Comparison of ENCODE assay signal across 1 cellular context in genomic region chr9:899440-900184, GRCh38.
TF ChIP-seq lines count a peak whose summit lies in the region.

No MANE protein-coding gene starts in this region.

TF ChIP-seq in GM12878, 131 proteins besides CTCF, POLR2A, EP300 and RAD21 (continued from another document and continues in another):
- TF ChIP-seq ATF7 (IDR thresholded peaks at IDR 0.05; ENCODE audit: low read depth), result 0 out of 2 replicates have a peak, but pooled peaks have one; percentile 18
- TF ChIP-seq MTA2 (IDR thresholded peaks at IDR 0.05; ENCODE audit: low read depth), result peak; percentile 88
- no peak for TF ChIP-seq MXI1 (IDR thresholded peaks at IDR 0.05; ENCODE audit: low read depth, low read length)
- TF ChIP-seq GATAD2B (conservative IDR thresholded peaks at IDR 0.05; ENCODE audit: low read depth), result peak; percentile 70; the same call in 1 of the 2 replicates
- no peak for TF ChIP-seq SUZ12 (IDR thresholded peaks at IDR 0.05; ENCODE audit: unreplicated experiment)
- TF ChIP-seq E4F1 (IDR thresholded peaks at IDR 0.05; ENCODE audit: borderline replicate concordance, partially characterized antibody), result no peak
- TF ChIP-seq HDAC6 (IDR thresholded peaks at IDR 0.05; ENCODE audit: unreplicated experiment), result no peak
- no peak for TF ChIP-seq YY1 (IDR thresholded peaks at IDR 0.05; ENCODE audit: low read depth, low read length)
- no peak for TF ChIP-seq ZBED1 (IDR thresholded peaks at IDR 0.05; ENCODE audit: borderline replicate concordance)
- TF ChIP-seq EZH2 (IDR thresholded peaks at IDR 0.05; ENCODE audit: borderline replicate concordance, control insufficient read depth, low read depth, low read length), result no peak
- TF ChIP-seq ZNF622 (IDR thresholded peaks at IDR 0.05), result no peak
- TF ChIP-seq NRF1 (conservative IDR thresholded peaks at IDR 0.05; ENCODE audit: low read depth, low read length), result no peak
- no peak for TF ChIP-seq SREBF1 (IDR thresholded peaks at IDR 0.05; ENCODE audit: low read length)
- TF ChIP-seq ZBTB4 (CRISPR knock-in tag; IDR thresholded peaks at IDR 0.05), result no peak
- no peak for TF ChIP-seq JUNB (IDR thresholded peaks at IDR 0.05)
- TF ChIP-seq MYB (IDR thresholded peaks at IDR 0.05; ENCODE audit: borderline replicate concordance, low read depth, low read length), result no peak
- TF ChIP-seq EED (IDR thresholded peaks at IDR 0.05; ENCODE audit: low read depth), result no peak
- TF ChIP-seq KLF5 (IDR thresholded peaks at IDR 0.05; ENCODE audit: partially characterized antibody), result no peak
- TF ChIP-seq HCFC1 (IDR thresholded peaks at IDR 0.05; ENCODE audit: low read length), result no peak
- TF ChIP-seq CUX1 (IDR thresholded peaks at IDR 0.05; ENCODE audit: insufficient replicate concordance, low read depth, low read length), result no peak
- no peak for TF ChIP-seq PAX5 (IDR thresholded peaks at IDR 0.05; ENCODE audit: borderline replicate concordance, low read depth, low read length)
- TF ChIP-seq POLR2AphosphoS5 (IDR thresholded peaks at IDR 0.05; ENCODE audit: low read length), result no peak
- no peak for TF ChIP-seq YBX1 (IDR thresholded peaks at IDR 0.05)
- TF ChIP-seq MAX (IDR thresholded peaks at IDR 0.05; ENCODE audit: low read depth, low read length), result no peak
- no peak for TF ChIP-seq ZBTB40 (IDR thresholded peaks at IDR 0.05; ENCODE audit: borderline replicate concordance)
- TF ChIP-seq KAT2A (conservative IDR thresholded peaks at IDR 0.05; ENCODE audit: control insufficient read depth, low read depth, low read length), result no peak
- TF ChIP-seq ZZZ3 (IDR thresholded peaks at IDR 0.05; ENCODE audit: control insufficient read depth, insufficient read length, low read depth), result no peak
- no peak for TF ChIP-seq WRNIP1 (IDR thresholded peaks at IDR 0.05; ENCODE audit: borderline replicate concordance, low read depth, low read length)
- no peak for TF ChIP-seq SIN3A (IDR thresholded peaks at IDR 0.05; ENCODE audit: low read depth, low read length)
- TF ChIP-seq BRCA1 (IDR thresholded peaks at IDR 0.05; ENCODE audit: low read depth, low read length), result no peak
- TF ChIP-seq ZNF687 (IDR thresholded peaks at IDR 0.05), result no peak
- TF ChIP-seq ZNF592 (IDR thresholded peaks at IDR 0.05), result no peak
- no peak for TF ChIP-seq PML (IDR thresholded peaks at IDR 0.05; ENCODE audit: low read length)
- no peak for TF ChIP-seq FOXM1 (IDR thresholded peaks at IDR 0.05; ENCODE audit: low read depth, low read length)
- no peak for TF ChIP-seq RB1 (IDR thresholded peaks at IDR 0.05; ENCODE audit: borderline replicate concordance)
- no peak for TF ChIP-seq TARDBP (IDR thresholded peaks at IDR 0.05; ENCODE audit: borderline replicate concordance)
- no peak for TF ChIP-seq KDM1A (IDR thresholded peaks at IDR 0.05; ENCODE audit: borderline replicate concordance)
